Comparison of ENCODE assay signal across 5 cellular contexts in genomic region chr18:48473816-48474215, GRCh38.
"Had no signal": no experiment of that assay in that cellular context is flagged by ENCODE, and none has a peak within 500 bp of the region (broad histone marks: within the 10 kb centered on the region; RNA-seq: fewer than 3 reads in every experiment).

No MANE protein-coding gene starts in this region.

- H3K4me3 Mint-ChIP-seq: GM23338, H9, IgD-negative memory B cell had no signal

- ATAC-seq: GM23338 had no signal

- H2AFZ ChIP-seq: GM23338 had no signal

- H3K4me2 ChIP-seq: GM23338 had no signal

- H3K4me3 ChIP-seq: GM23338 had no signal

- H3K4me1 Mint-ChIP-seq: GM23338, H9, IgD-negative memory B cell had no signal

- DNase-seq: H9, HCEC 1CT, KBM-7 had no signal

- H3K27ac Mint-ChIP-seq: GM23338, H9, IgD-negative memory B cell had no signal
